In the genomic region with DNA sequence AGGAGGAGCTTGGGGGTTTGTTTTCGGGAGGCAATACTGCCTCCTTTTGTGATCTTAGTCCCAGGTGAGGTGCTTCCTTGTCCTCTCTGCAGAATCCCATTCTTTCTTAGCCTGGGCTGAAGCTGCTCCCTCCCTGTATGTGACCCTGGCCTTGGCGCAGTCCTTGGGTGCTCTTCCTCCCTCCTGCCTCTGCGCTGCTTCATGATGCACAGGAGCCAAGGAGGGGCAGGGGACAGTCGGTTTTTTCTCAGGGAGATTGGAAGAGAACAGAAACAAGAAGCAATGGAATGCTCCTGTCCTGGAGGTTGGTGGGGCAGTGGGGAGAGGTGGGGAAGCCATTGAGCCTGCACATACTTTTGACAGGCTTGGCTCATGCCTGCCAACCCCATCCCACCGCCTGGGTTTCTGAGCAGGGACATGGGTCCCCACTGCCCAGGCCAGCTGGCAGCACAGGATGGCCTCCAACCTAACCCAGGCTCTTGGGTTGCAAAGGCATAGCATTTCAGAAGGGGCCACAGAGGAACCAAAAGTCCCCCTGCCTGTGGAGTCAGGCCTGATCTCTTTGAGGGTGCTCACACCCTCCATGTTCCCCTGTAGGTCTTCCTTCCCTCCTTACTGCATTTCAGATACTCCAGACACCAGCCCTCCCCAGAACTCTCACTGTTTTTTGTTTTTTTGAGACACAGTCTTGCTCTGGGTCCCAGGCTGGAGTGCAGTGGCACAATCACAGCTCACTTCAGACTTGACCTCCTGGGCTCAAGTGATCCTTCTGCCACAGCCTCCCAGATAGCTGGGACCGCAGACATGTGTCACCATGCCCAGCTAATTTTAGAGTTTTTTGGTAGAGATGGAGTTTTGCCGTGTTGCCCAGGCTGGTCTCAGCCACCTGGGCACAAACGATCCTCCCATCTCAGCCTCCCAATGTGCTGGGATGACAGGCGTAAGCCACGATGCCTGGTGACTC, we compare ENCODE assay signal across 8 cellular contexts. TPM values are rescaled to one million over a fixed set of nuclear protein-coding genes. Genes with fewer than 3 reads are reported as not detected.
A peak's percentile ranks its signal among the peaks of the same experiment; 100 is the strongest.
DNase-seq lines count a peak whose midpoint lies in the region; ATAC-seq lines count a peak whose summit lies in the region.

No MANE protein-coding gene starts in this region.

- H3K27me3 ChIP-seq in right cardiac atrium (ENCODE audit: control insufficient read depth, insufficient read depth), result no peaks in the 10 kb centered on the region

- DNase-seq in D341Med (ENCODE audit: low spot score) (peak; percentile 21), right cardiac atrium (peak in 2 of 3 donors; percentile 40 to 52), NAMALWA (ENCODE audit: low spot score) (no peak), NK-92 (lab: John Stamatoyannopoulos, UW; ENCODE audit: unreplicated experiment) (no peak), epidermal melanocyte (ENCODE audit: insufficient read length, low spot score) (no peak)
- DNase-seq in activated CD4-positive, alpha-beta memory T cell treated with anti-CD3 and anti-CD28 coated beads for 36 hours, result no peak
- no peak for DNase-seq in stimulated activated naive CD4-positive, alpha-beta T cell treated with Interleukin-2 at 50 U/mL for 16 hours (lab: John Stamatoyannopoulos, UW)

- no peaks in the 10 kb centered on the region for H3K9me3 Mint-ChIP-seq in activated CD4-positive, alpha-beta memory T cell treated with anti-CD3 and anti-CD28 coated beads for 36 hours

- no peaks in the 10 kb centered on the region for H3K9me3 ChIP-seq in right cardiac atrium (ENCODE audit: control insufficient read depth, low read length)

- H3K4me3 ChIP-seq in right cardiac atrium (ENCODE audit: low read length) (no peak overlapping the region), skin epidermis (no peak overlapping the region)

- H3K4me1 ChIP-seq in right cardiac atrium (ENCODE audit: control insufficient read depth, insufficient read depth, low read length), result peaks cover 44% of the 10 kb centered on the region

- CTCF ChIA-PET in activated CD4-positive, alpha-beta memory T cell treated with anti-CD3 and anti-CD28 coated beads for 36 hours (lab: Charles Lee), result interaction anchor here (0.6 kb wide), 1 partner anchor 97 kb away, joined by 3 read pairs; no protein-coding TSS in a partner anchor

- H3K36me3 Mint-ChIP-seq in activated CD4-positive, alpha-beta memory T cell treated with anti-CD3 and anti-CD28 coated beads for 36 hours, result no peaks in the 10 kb centered on the region

- no peak overlapping the region for H3K4me3 Mint-ChIP-seq in activated CD4-positive, alpha-beta memory T cell treated with anti-CD3 and anti-CD28 coated beads for 36 hours

- no peak for ATAC-seq in right cardiac atrium

- no peaks in the 10 kb centered on the region for H3K27me3 Mint-ChIP-seq in activated CD4-positive, alpha-beta memory T cell treated with anti-CD3 and anti-CD28 coated beads for 36 hours

- intact Hi-C loops in activated CD4-positive, alpha-beta memory T cell treated with anti-CD3 and anti-CD28 coated beads for 36 hours (cut with micrococcal nuclease), result loop anchor here (1.0 kb wide), 1 partner anchor 14 kb away; no protein-coding TSS in a partner anchor
- intact Hi-C loops in right cardiac atrium (cut with DNase I), result no loop called here

- H3K27ac ChIP-seq in right cardiac atrium (ENCODE audit: low read length) (peak overlapping the region; percentile 75), skin epidermis (peak overlapping the region in 17 of 21 experiments; percentile 18 to 97 (median 86))

- H3K27ac Mint-ChIP-seq in activated CD4-positive, alpha-beta memory T cell treated with anti-CD3 and anti-CD28 coated beads for 36 hours, result peak overlapping the region; percentile 64

- H3K4me1 Mint-ChIP-seq in activated CD4-positive, alpha-beta memory T cell treated with anti-CD3 and anti-CD28 coated beads for 36 hours (ENCODE audit: low read depth), result peaks cover 92% of the 10 kb centered on the region

- WGBS in right cardiac atrium, result 85% methylated on average over 10 of the region's 10 CpGs

- POLR2A ChIA-PET in activated CD4-positive, alpha-beta memory T cell treated with anti-CD3 and anti-CD28 coated beads for 36 hours (lab: Charles Lee), result interaction anchor here (2.3 kb wide), 1 partner anchor 13 kb away, joined by 15 read pairs; no protein-coding TSS in a partner anchor

RNA-seq across cellular contexts. Expression of a gene that starts 16.1 kb away (rescaled TPM):
- 10 to 100 TPM; 30.2 to 30.5 TPM for total RNA-seq in activated CD4-positive, alpha-beta memory T cell treated with anti-CD3 and anti-CD28 coated beads for 36 hours
- 10 to 100 TPM in 3 of 4 donors, 1 to 10 TPM in 1; 8.9 to 13.2 (median 12.1) TPM for total RNA-seq in right cardiac atrium
- polyA plus RNA-seq in right cardiac atrium, result 5.7 TPM

Comparison
In these comparisons a context has a peak if more than half of its experiments do, and no peak if none do; other contexts are left out.
1. DNase-seq: peak in D341Med (single experiment) and right cardiac atrium (2 of 3); none in activated CD4-positive, alpha-beta memory T cell treated with anti-CD3 and anti-CD28 coated beads for 36 hours (single experiment), NAMALWA (single experiment), stimulated activated naive CD4-positive, alpha-beta T cell treated with Interleukin-2 at 50 U/mL for 16 hours (single experiment), NK-92 (single experiment) and epidermal melanocyte (single experiment).